In the genomic region with DNA sequence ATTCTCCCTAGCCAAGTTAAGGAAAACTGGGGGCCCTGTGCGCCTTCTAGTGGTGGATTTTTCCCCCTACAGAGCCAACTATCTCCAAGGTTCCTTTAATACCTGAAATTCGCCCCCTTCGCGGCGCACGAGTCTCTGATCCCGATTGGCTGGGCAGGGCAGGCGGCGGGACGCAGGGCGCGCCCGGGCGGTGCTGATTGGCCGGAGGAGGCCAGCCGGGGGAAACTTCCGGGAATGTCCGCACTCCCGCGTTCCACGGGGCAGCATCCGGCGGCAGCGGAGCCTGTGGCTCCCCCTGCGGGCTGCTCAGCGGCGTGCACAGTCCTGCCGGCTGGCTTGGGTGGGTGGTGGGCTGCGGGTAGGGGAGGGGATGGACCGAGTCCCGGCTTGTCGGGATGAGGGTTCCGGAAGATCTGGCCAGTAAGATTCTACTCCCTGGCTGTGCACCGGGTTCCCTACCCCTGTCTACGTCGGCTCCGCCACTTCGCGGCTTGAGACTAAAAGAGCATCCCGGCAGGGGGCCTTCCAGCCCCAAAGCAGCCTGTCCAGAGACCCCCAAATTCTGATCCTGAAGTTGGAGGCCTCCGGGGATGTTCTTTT, we compare ENCODE assay signal across 1 cellular context.
TF ChIP-seq lines count a peak whose summit lies in the region.

A gene (plus strand): TSS at position 241 of the 600 bp plus-strand sequence. CDS start 515 bp downstream, outside the sequence.

TF ChIP-seq in liver, 16 proteins besides CTCF, POLR2A, EP300 and RAD21 (continued from another document):
- TF ChIP-seq, protein P1, sequence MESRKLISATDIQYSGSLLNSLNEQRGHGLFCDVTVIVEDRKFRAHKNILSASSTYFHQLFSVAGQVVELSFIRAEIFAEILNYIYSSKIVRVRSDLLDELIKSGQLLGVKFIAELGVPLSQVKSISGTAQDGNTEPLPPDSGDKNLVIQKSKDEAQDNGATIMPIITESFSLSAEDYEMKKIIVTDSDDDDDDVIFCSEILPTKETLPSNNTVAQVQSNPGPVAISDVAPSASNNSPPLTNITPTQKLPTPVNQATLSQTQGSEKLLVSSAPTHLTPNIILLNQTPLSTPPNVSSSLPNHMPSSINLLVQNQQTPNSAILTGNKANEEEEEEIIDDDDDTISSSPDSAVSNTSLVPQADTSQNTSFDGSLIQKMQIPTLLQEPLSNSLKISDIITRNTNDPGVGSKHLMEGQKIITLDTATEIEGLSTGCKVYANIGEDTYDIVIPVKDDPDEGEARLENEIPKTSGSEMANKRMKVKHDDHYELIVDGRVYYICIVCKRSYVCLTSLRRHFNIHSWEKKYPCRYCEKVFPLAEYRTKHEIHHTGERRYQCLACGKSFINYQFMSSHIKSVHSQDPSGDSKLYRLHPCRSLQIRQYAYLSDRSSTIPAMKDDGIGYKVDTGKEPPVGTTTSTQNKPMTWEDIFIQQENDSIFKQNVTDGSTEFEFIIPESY (IDR thresholded peaks at IDR 0.05) = peak; percentile 13
- peak; percentile 16 to 33 for TF ChIP-seq RXRA (IDR thresholded peaks at IDR 0.05)
